8 cellular contexts compared by ENCODE assay signal in genomic region chr1:174022976-174023277, GRCh38. TPM values are rescaled to one million over a fixed set of nuclear protein-coding genes. Genes with fewer than 3 reads are reported as not detected.
DNase-seq lines count a peak whose midpoint lies in the region; ATAC-seq, FAIRE-seq and TF ChIP-seq lines count a peak whose summit lies in the region.

No MANE protein-coding gene starts in this region.

- TF ChIP-seq POLR2A in H54 (IDR thresholded peaks at IDR 0.05; ENCODE audit: low read depth, low read length) = no peak

- peak overlapping the region; percentile 95 for H3K4me3 Mint-ChIP-seq in CD4-positive, alpha-beta T cell
- H3K4me3 Mint-ChIP-seq in endodermal cell (peak overlapping the region; percentile 93), osteocyte (ENCODE audit: unreplicated experiment) (peak overlapping the region; percentile 95)

- H3K4me1 ChIP-seq in NT2/D1 (ENCODE audit: insufficient read depth, insufficient read length) (no peaks in the 10 kb centered on the region), endodermal cell (ENCODE audit: control insufficient read depth, insufficient read depth, low read length) (no peaks in the 10 kb centered on the region)

- DNase-seq in CD4-positive, alpha-beta T cell = no peak
- DNase-seq in NT2/D1 (ENCODE audit: low read depth, low spot score) = no peak
- no peak for DNase-seq in endodermal cell
- DNase-seq in osteocyte (ENCODE audit: extremely low spot score, unreplicated experiment) = no peak
- DNase-seq in H54 (ENCODE audit: insufficient read length, low spot score) = no peak

- no peak for ATAC-seq in CD4-positive, alpha-beta T cell (ENCODE audit: poor library complexity)
- ATAC-seq in GM18511 (IDR thresholded peaks at IDR 0.05; ENCODE audit: unreplicated experiment) (no peak), HG02840 (IDR thresholded peaks at IDR 0.05; ENCODE audit: low FRiP score, unreplicated experiment) (no peak), GM19395 (IDR thresholded peaks at IDR 0.05; ENCODE audit: unreplicated experiment) (no peak)

- H3K36me3 ChIP-seq in NT2/D1 (ENCODE audit: insufficient read depth, insufficient read length, low read length) = peaks cover 28% of the 10 kb centered on the region
- H3K36me3 ChIP-seq in endodermal cell (ENCODE audit: control insufficient read depth, insufficient read depth, low read length) = no peaks in the 10 kb centered on the region

- peak overlapping the region; percentile 91 for H3K27ac Mint-ChIP-seq in CD4-positive, alpha-beta T cell
- H3K27ac Mint-ChIP-seq in endodermal cell = peak overlapping the region; percentile 100
- H3K27ac Mint-ChIP-seq in osteocyte (ENCODE audit: unreplicated experiment) = peak overlapping the region; percentile 99

- peak overlapping the region; percentile 83 for H3K9ac ChIP-seq in NT2/D1 (ENCODE audit: insufficient read length, low read depth)
- H3K9ac ChIP-seq in endodermal cell (ENCODE audit: extremely low read depth, low read length, poor library complexity, severe bottlenecking) = peak overlapping the region; percentile 98

- peak overlapping the region; percentile 85 for H3K27ac ChIP-seq in CD4-positive, alpha-beta T cell (ENCODE audit: low read depth, low read length)
- H3K27ac ChIP-seq in endodermal cell (ENCODE audit: low read depth, low read length) = peak overlapping the region; percentile 91

- no peaks in the 10 kb centered on the region for H3K9me3 ChIP-seq in CD4-positive, alpha-beta T cell (ENCODE audit: control insufficient read depth, low read length)
- H3K9me3 ChIP-seq in NT2/D1 (ENCODE audit: insufficient read depth, low read length) = no peaks in the 10 kb centered on the region
- no peaks in the 10 kb centered on the region for H3K9me3 ChIP-seq in endodermal cell (ENCODE audit: control insufficient read depth, low read length)

- no peaks in the 10 kb centered on the region for H3K9me3 Mint-ChIP-seq in CD4-positive, alpha-beta T cell
- H3K9me3 Mint-ChIP-seq in endodermal cell = no peaks in the 10 kb centered on the region
- no peaks in the 10 kb centered on the region for H3K9me3 Mint-ChIP-seq in osteocyte (ENCODE audit: unreplicated experiment)

- peak overlapping the region; percentile 97 for H3K4me3 ChIP-seq in NT2/D1 (ENCODE audit: insufficient read length, low read depth)
- peak overlapping the region; percentile 93 for H3K4me3 ChIP-seq in endodermal cell (ENCODE audit: low read length)

- no peak for TF ChIP-seq CTCF in CD4-positive, alpha-beta T cell (IDR thresholded peaks at IDR 0.05)
- TF ChIP-seq CTCF in endodermal cell (conservative IDR thresholded peaks at IDR 0.05) = no peak
- no peak for TF ChIP-seq CTCF in osteocyte (IDR thresholded peaks at IDR 0.05)

- no peaks in the 10 kb centered on the region for H3K27me3 Mint-ChIP-seq in CD4-positive, alpha-beta T cell
- peaks cover 1% of the 10 kb centered on the region for H3K27me3 Mint-ChIP-seq in endodermal cell (ENCODE audit: insufficient read depth)
- no peaks in the 10 kb centered on the region for H3K27me3 Mint-ChIP-seq in osteocyte (ENCODE audit: unreplicated experiment)

- H3K36me3 Mint-ChIP-seq in CD4-positive, alpha-beta T cell (ENCODE audit: low read depth) = peaks cover 27% of the 10 kb centered on the region
- H3K36me3 Mint-ChIP-seq in endodermal cell (ENCODE audit: low read depth) (peaks cover 4% of the 10 kb centered on the region), osteocyte (ENCODE audit: unreplicated experiment) (peaks cover 3% of the 10 kb centered on the region)

- CTCF ChIA-PET in CD4-positive, alpha-beta T cell (lab: Charles Lee) = no interaction called here

- no peak for FAIRE-seq in H54 (lab: Jason Lieb, UNC)

- H3K4me1 Mint-ChIP-seq in CD4-positive, alpha-beta T cell (ENCODE audit: low read depth) = peaks cover 49% of the 10 kb centered on the region
- H3K4me1 Mint-ChIP-seq in endodermal cell = peaks cover 31% of the 10 kb centered on the region
- peaks cover 40% of the 10 kb centered on the region for H3K4me1 Mint-ChIP-seq in osteocyte (ENCODE audit: unreplicated experiment)

- no peaks in the 10 kb centered on the region for H3K27me3 ChIP-seq in CD4-positive, alpha-beta T cell (ENCODE audit: control insufficient read depth, insufficient read depth, low read length)
- H3K27me3 ChIP-seq in NT2/D1 (ENCODE audit: insufficient read depth, insufficient read length) = no peaks in the 10 kb centered on the region
- H3K27me3 ChIP-seq in endodermal cell (ENCODE audit: control insufficient read depth, insufficient read depth, low read length, poor library complexity, severe bottlenecking) = no peaks in the 10 kb centered on the region

- intact Hi-C loops in CD4-positive, alpha-beta T cell (cut with DNase I, micrococcal nuclease) = loop anchor here (2.0 to 10.0 kb wide), 7 partner anchors 134 to 1491 kb away; partner anchors contain the start of genes CENPL (in 1 of the 2), DARS2 (in 1 of the 2), KLHL20 (in 1 of the 2) and MRPS14 (in 1 of the 2)

- WGBS in endodermal cell (ENCODE audit: insufficient coverage in 1 of 2, insufficient read length in 1 of 2), 2 experiments = 28 to 70% methylated on average over 2 to 3 of the region's 4 CpGs

- POLR2A ChIA-PET in CD4-positive, alpha-beta T cell (lab: Charles Lee) = interaction anchor here (0.5 to 3.2 kb wide), 16 partner anchors 9 to 1490 kb away, joined by 3 to 27 read pairs (median 6); partner anchors contain the start of genes CACYBP, DARS2, GAS5 and MRPS14

RNA-seq across cellular contexts. Expression of gene RC3H1, which starts 0.8 kb away (rescaled TPM):
- 10 to 100 TPM; 38.0 to 40.4 TPM for total RNA-seq in CD4-positive, alpha-beta T cell
- total RNA-seq in endodermal cell (10 to 100 TPM; 43.5 to 51.9 TPM), osteocyte (32.9 and 33.6 TPM in 2 replicates)
- polyA plus RNA-seq in endodermal cell (2013, experiment 1 of 2) = 8.3 TPM
- polyA plus RNA-seq in endodermal cell (2013, experiment 2 of 2) = 15.8 TPM
